Comparison of ENCODE assay signal across 19 cellular contexts in the genomic region with DNA sequence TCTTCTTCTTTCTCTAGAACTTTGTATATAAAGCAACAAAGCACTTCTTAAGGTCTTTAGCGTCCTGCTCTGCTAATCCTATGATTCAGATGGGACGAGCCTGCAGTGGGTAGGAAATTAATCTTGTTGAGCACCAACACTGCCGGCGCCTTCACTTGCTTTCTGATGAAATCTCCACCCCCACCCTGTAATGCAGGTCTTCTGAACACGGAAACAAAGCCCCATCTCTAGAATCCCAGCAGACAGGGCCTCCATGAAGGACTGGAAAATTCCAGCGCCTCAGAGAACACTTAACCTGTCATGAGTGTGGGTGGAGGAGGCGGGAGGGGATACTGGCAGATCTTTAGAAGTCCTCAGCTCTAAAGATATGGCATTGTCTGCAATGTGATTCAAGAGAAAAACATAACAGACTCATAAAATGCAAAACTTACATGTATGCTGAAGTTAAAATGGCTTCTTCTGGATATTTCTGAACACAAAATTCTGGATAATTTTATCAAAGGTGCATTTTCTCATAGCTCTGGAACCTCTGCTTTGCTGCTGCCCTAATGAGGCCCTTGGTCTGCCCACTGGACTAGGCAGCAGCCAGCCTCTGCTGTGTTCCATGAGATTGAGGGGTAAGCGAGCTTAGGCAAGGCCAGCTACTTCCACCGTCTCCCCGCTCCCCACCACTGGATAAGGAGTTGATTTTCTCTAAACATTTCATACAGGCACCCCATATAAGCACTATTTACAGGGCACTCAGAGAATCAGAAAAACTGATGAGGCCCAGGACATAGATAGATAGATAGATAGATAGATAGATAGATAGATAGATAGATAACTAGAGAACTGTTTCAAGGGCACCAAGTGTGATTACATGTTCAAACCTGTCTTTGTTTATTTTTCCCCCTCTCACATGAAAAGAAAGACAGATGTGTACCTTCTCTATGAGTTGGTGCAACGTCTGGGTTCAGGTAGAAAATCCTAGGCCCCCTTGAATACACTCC. TPM values are rescaled to one million over a fixed set of nuclear protein-coding genes. Genes with fewer than 3 reads are reported as not detected.
A peak's percentile ranks its signal among the peaks of the same experiment; 100 is the strongest.
DNase-seq lines count a peak whose midpoint lies in the region; ATAC-seq and TF ChIP-seq lines count a peak whose summit lies in the region.
"Had no signal": no experiment of that assay in that cellular context is flagged by ENCODE, and none has a peak within 500 bp of the region (broad histone marks: within the 10 kb centered on the region; RNA-seq: fewer than 3 reads in every experiment).

No MANE protein-coding gene starts in this region.

- POLR2A ChIA-PET in A673 (lab: Charles Lee; ENCODE audit: low non-redundant PET): no interaction called here

- no peak for TF ChIP-seq CTCF in A673 (conservative IDR thresholded peaks at IDR 0.05; ENCODE audit: low read depth, low read length)
- no peak for TF ChIP-seq CTCF in esophagus squamous epithelium (IDR thresholded peaks at IDR 0.05)

- no peak overlapping the region for H3K4me3 ChIP-seq in A673 (ENCODE audit: low read depth, low read length, poor library complexity, severe bottlenecking)
- no peak overlapping the region for H3K4me3 ChIP-seq in esophagus squamous epithelium
- no peak overlapping the region for H3K4me3 ChIP-seq in neuronal stem cell (ENCODE audit: low read length in 2 of 2)
- H3K4me3 ChIP-seq: left ventricle myocardium inferior had no signal

- H4K91ac ChIP-seq in neuronal stem cell (ENCODE audit: low read depth, low read length, poor library complexity): no peak overlapping the region

- H3K27me3 ChIP-seq in A673 (replicated peaks; ENCODE audit: insufficient read depth, low read depth, low read length, poor library complexity) (no peaks in the 10 kb centered on the region), esophagus squamous epithelium (no peaks in the 10 kb centered on the region), neuronal stem cell (ENCODE audit: control insufficient read depth in 3 of 3, insufficient read depth in 3 of 3, low read depth in 1 of 3, low read length in 3 of 3) (no peaks in the 10 kb centered on the region)

- no peak overlapping the region for H2BK5ac ChIP-seq in neuronal stem cell (ENCODE audit: low read length)

- ATAC-seq in HG03159 (IDR thresholded peaks at IDR 0.05; ENCODE audit: unreplicated experiment): no peak
- no peak for ATAC-seq in HG02623 (IDR thresholded peaks at IDR 0.05; ENCODE audit: unreplicated experiment)
- ATAC-seq: natural killer cell treated with Interleukin-12 subunit alpha and Interleukin-12 subunit beta and Interleukin-15 and Interleukin-18, amount 100 ng/mL, for 72 hours had no signal

- H2BK120ac ChIP-seq in neuronal stem cell (ENCODE audit: low read depth, low read length): no peak overlapping the region

- no peak overlapping the region for H3K14ac ChIP-seq in neuronal stem cell (ENCODE audit: low read length)

- no peak overlapping the region for H2AK5ac ChIP-seq in neuronal stem cell (ENCODE audit: low read depth, low read length)

- no peak for TF ChIP-seq POLR2A in esophagus squamous epithelium (IDR thresholded peaks at IDR 0.05)

- peak overlapping the region; percentile 71 for H2AFZ ChIP-seq in neuronal stem cell (ENCODE audit: low read length)

- no peak overlapping the region for H2BK12ac ChIP-seq in neuronal stem cell (ENCODE audit: low read length)

- peak overlapping the region; percentile 52 for H3K18ac ChIP-seq in neuronal stem cell (ENCODE audit: low read length)

- H3K9me3 ChIP-seq in A673 (ENCODE audit: low read depth, low read length, poor library complexity, severe bottlenecking) (no peaks in the 10 kb centered on the region), esophagus squamous epithelium (no peaks in the 10 kb centered on the region), neuronal stem cell (replicated peaks in 1 of 2; ENCODE audit: control insufficient read depth in 2 of 2, insufficient read depth in 1 of 2, low read depth in 1 of 2, low read length in 2 of 2) (peaks cover 3 to 5% of the 10 kb centered on the region in 2 donors)
- H3K9me3 ChIP-seq: left ventricle myocardium inferior had no signal

- intact Hi-C loops in A673 (cut with micrococcal nuclease; ENCODE audit: unreplicated experiment): no loop called here
- intact Hi-C loops in esophagus squamous epithelium (cut with DNase I): no loop called here

- 62 to 63% methylated on average over 10 of the region's 11 CpGs for WGBS in esophagus squamous epithelium, 2 donors
- no CpG with 5 or more reads among the region's 11 CpGs for WGBS in neuronal stem cell (ENCODE audit: extremely low coverage in 2 of 2, insufficient read length in 2 of 2, insufficient replicate concordance in 1 of 2), 2 donors

- H3K4me1 ChIP-seq in A673 (ENCODE audit: insufficient read depth, low read length, poor library complexity, severe bottlenecking) (peaks cover 34% of the 10 kb centered on the region), esophagus squamous epithelium (peaks cover 0 to 40% (median 29%) of the 10 kb centered on the region in 3 donors), neuronal stem cell (ENCODE audit: control insufficient read depth in 2 of 2, insufficient read depth in 1 of 2, low read depth in 1 of 2, low read length in 2 of 2) (peaks cover 6 to 17% of the 10 kb centered on the region in 2 donors)

- H4K8ac ChIP-seq in neuronal stem cell (ENCODE audit: low read depth, low read length): no peak overlapping the region

- no peak overlapping the region for H3K9ac ChIP-seq in neuronal stem cell (ENCODE audit: low read depth, low read length, poor library complexity)

- peak overlapping the region; percentile 74 for H3K27ac ChIP-seq in A673 (ENCODE audit: low read depth, low read length, poor library complexity, severe bottlenecking)
- peak overlapping the region; percentile 55 to 71 (median 68) for H3K27ac ChIP-seq in esophagus squamous epithelium
- no peak overlapping the region for H3K27ac ChIP-seq in neuronal stem cell (replicated peaks; ENCODE audit: low read length)
- H3K27ac ChIP-seq: left ventricle myocardium inferior had no signal

- no peak overlapping the region for H3K4me2 ChIP-seq in neuronal stem cell (ENCODE audit: insufficient read depth, low read length, poor library complexity, severe bottlenecking)

- CTCF ChIA-PET in A673 (lab: Charles Lee): no interaction called here

- BruUV-seq in A673 (replicated peaks; lab: Mats Ljungman, UMichigan): no TSS peak

- DNase-seq in A673 (ENCODE audit: low spot score) (peak; percentile 76), NCI-H82 (lab: John Stamatoyannopoulos, UW) (peak; percentile 96), esophagus squamous epithelium (lab: John Stamatoyannopoulos, UW) (no peak), neuronal stem cell (ENCODE audit: low spot score) (no peak), NCI-H226 (no peak)
- no peak for DNase-seq in stimulated activated CD8-positive, alpha-beta memory T cell treated with anti-CD3 and anti-CD28 coated beads, Interleukin-4, amount 100 ng/mL, for 48 hours
- DNase-seq: activated CD4-positive, CD25-positive, alpha-beta regulatory T cell treated with anti-CD3 and anti-CD28 coated beads, Interleukin-2, amount 50 U/mL, for 72 hours; activated naive CD8-positive, alpha-beta T cell treated with anti-CD3 and anti-CD28 coated beads for 36 hours; Calu3; HFFc6; hippocampal formation; Karpas-422; left ventricle myocardium inferior; NCI-H1436 treated with DMSO at 0.1 percent for 48 hours; NCI-H526 treated with DMSO at 0.1 percent for 48 hours; retina had no signal

- no peak overlapping the region for H3K23ac ChIP-seq in neuronal stem cell (ENCODE audit: low read depth, low read length, poor library complexity)

- H2BK15ac ChIP-seq in neuronal stem cell (ENCODE audit: low read length): no peak overlapping the region

- H3K4ac ChIP-seq in neuronal stem cell (ENCODE audit: low read length): no peak overlapping the region

- H3K36me3 ChIP-seq in A673 (ENCODE audit: insufficient read depth, low read length, poor library complexity, severe bottlenecking) (no peaks in the 10 kb centered on the region), esophagus squamous epithelium (no peaks in the 10 kb centered on the region), neuronal stem cell (replicated peaks in 1 of 2; ENCODE audit: control insufficient read depth in 2 of 2, insufficient read depth in 2 of 2, low read length in 2 of 2) (no peaks in the 10 kb centered on the region)
- H3K36me3 ChIP-seq: left ventricle myocardium inferior had no signal

- no peaks in the 10 kb centered on the region for H3K79me1 ChIP-seq in neuronal stem cell (ENCODE audit: low read depth, low read length)

RNA-seq across cellular contexts. Expression of gene ZFP36L1, which starts 43.1 kb away (rescaled TPM):
- 69.5 and 77.1 TPM in 2 replicates for total RNA-seq in A673 (2021)
- 100 to 1,000 TPM in 3 of 4 donors, 10 to 100 TPM in 1; 75.4 to 364 (median 152) TPM for total RNA-seq in esophagus squamous epithelium
- 270 TPM for polyA plus RNA-seq in neuronal stem cell (2013, experiment 1 of 2)
- 294 TPM for polyA plus RNA-seq in neuronal stem cell (2013, experiment 2 of 2)

Comparison
In these comparisons a context has a peak if more than half of its experiments do, and no peak if none do; other contexts are left out.
1. DNase-seq: peak in A673 (single experiment) and NCI-H82 (single experiment); none in esophagus squamous epithelium (single experiment), neuronal stem cell (single experiment), NCI-H226 (single experiment) and stimulated activated CD8-positive, alpha-beta memory T cell treated with anti-CD3 and anti-CD28 coated beads, Interleukin-4, amount 100 ng/mL, for 48 hours (single experiment).